ENCODE assay signal across 8 cellular contexts in the genomic region with DNA sequence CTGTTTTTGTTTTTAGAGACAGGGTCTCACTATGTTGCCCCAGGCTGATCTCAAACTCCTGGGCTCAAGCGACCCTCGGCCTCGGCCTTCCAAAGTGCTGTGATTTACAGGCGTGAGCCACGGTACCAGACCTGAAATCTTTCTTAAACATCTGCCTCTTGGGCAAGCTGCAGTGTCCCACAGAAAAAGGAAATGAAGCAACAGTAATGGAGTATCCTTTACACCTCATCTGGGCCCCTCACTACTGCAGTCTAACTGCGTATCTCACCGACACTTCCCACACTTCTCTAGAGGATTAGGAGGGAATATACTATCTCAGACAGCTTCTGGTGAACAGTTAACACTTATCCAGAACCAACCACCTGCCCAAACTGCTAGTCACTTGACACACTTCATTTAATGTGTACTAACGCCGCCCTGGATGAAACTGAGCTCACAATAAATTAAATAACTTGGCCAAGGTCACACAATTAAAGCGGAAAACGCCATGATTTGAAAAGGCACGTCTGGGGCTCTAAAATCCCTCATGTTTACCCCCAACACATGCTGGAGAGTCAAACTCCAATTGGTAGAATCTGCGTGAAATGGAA. TPM values are rescaled to one million over a fixed set of nuclear protein-coding genes. Genes with fewer than 3 reads are reported as not detected.
DNase-seq lines count a peak whose midpoint lies in the region; ATAC-seq, FAIRE-seq and TF ChIP-seq lines count a peak whose summit lies in the region.

No MANE protein-coding gene starts in this region.

- peak overlapping the region; percentile 97 for H3K9ac ChIP-seq in PC-3 (ENCODE audit: low read length)

- H3K36me3 ChIP-seq in PC-3 (ENCODE audit: low read depth, low read length) = no peaks in the 10 kb centered on the region

- no peaks in the 10 kb centered on the region for H3K36me3 Mint-ChIP-seq in naive B cell

- TSS peak; percentile 62 for BruUV-seq in PC-3 (replicated peaks; lab: Mats Ljungman, UMichigan)

- CTCF ChIA-PET in PC-3 (lab: Charles Lee) = interaction anchor here (0.8 kb wide), 1 partner anchor 330 kb away, joined by 5 read pairs; no protein-coding TSS in a partner anchor

- peaks cover 0 to 6% (median 0%) of the 10 kb centered on the region in 3 donors for H3K27me3 Mint-ChIP-seq in naive B cell

- peaks cover 21% of the 10 kb centered on the region; the same call in 1 of the 2 replicates for H3K4me1 ChIP-seq in PC-3 (ENCODE audit: insufficient read depth, low read length)

- no peak for FAIRE-seq in HTR-8/SVneo (lab: Jason Lieb, UNC)

- no peak for ATAC-seq in PC-3
- ATAC-seq in naive B cell (ENCODE audit: low read depth in 2 of 2) = no peak
- no peak for ATAC-seq in HG03135 (IDR thresholded peaks at IDR 0.05; ENCODE audit: unreplicated experiment)

- no peaks in the 10 kb centered on the region for H3K9me3 Mint-ChIP-seq in naive B cell

- TF ChIP-seq CTCF in PC-3 (conservative IDR thresholded peaks at IDR 0.05; ENCODE audit: low read depth, low read length) = no peak

- peak overlapping the region; percentile 98 for H3K4me3 ChIP-seq in PC-3 (ENCODE audit: low read length)

- H3K4me1 Mint-ChIP-seq in naive B cell = peaks cover 36 to 57% (median 53%) of the 10 kb centered on the region in 3 donors

- H3K79me2 ChIP-seq in PC-3 (ENCODE audit: low read length) = peaks cover 61% of the 10 kb centered on the region

- no peaks in the 10 kb centered on the region for H3K9me3 ChIP-seq in PC-3 (ENCODE audit: low read length)

- H3F3A ChIP-seq in PC-3 (ENCODE audit: low read length, unreplicated experiment) = no peaks in the 10 kb centered on the region

- H3K4me3 Mint-ChIP-seq in naive B cell = peak overlapping the region; percentile 89 to 98 (median 96)

- peak overlapping the region; percentile 70 to 100 (median 99) for H3K27ac Mint-ChIP-seq in naive B cell

- intact Hi-C loops in PC-3 (cut with micrococcal nuclease) = loop anchor here (2.0 to 10.0 kb wide), 5 partner anchors 83 to 425 kb away; a partner anchor contains a TSS

- no peaks in the 10 kb centered on the region for H3K9me2 ChIP-seq in PC-3 (replicated peaks; ENCODE audit: low read length)

- H3K27me3 ChIP-seq in PC-3 (ENCODE audit: low read length) = no peaks in the 10 kb centered on the region

- H2AFZ ChIP-seq in PC-3 (ENCODE audit: low read length) = peak overlapping the region; percentile 80; the same call in 1 of the 2 replicates

- H3K4me2 ChIP-seq in PC-3 (ENCODE audit: low read length) = peak overlapping the region; percentile 85

- H3K27ac ChIP-seq in PC-3 (ENCODE audit: low read length) = no peak overlapping the region

- DNase-seq in NCI-H82 (lab: John Stamatoyannopoulos, UW) (peak; percentile 56), NCI-H82 treated with DMSO at 0.1 percent for 48 hours (lab: John Stamatoyannopoulos, UW; ENCODE audit: unreplicated experiment) (no peak), PC-3 (no peak), dedifferentiated amniotic fluid mesenchymal stem cell (ENCODE audit: extremely low spot score) (peak; percentile 63), naive B cell (peak; percentile 4), COLO668 (lab: John Stamatoyannopoulos, UW; ENCODE audit: unreplicated experiment) (no peak), HTR-8/SVneo (ENCODE audit: insufficient read length, low spot score) (no peak)

- H4K20me1 ChIP-seq in PC-3 (ENCODE audit: low read length) = no peaks in the 10 kb centered on the region

- POLR2A ChIA-PET in PC-3 (lab: Charles Lee; ENCODE audit: unreplicated experiment) = interaction anchor here (0.6 to 0.7 kb wide), 2 partner anchors 207 to 1116 kb away, joined by 3 to 4 read pairs; no protein-coding TSS in a partner anchor

RNA-seq across cellular contexts. Expression of a gene that starts 1.0 kb away (rescaled TPM):
- total RNA-seq in PC-3 (2014; rRNA removed) = 106 and 120 TPM in 2 replicates
- polyA plus RNA-seq in naive B cell (ENCODE audit: low read depth in 6 of 6) = 100 to 1,000 TPM; 120 to 219 (median 138) TPM

Comparison
In these comparisons a context has a peak if more than half of its experiments do, and no peak if none do; other contexts are left out.
1. DNase-seq: peak in NCI-H82 (single experiment), dedifferentiated amniotic fluid mesenchymal stem cell (single experiment) and naive B cell (single experiment); none in NCI-H82 treated with DMSO at 0.1 percent for 48 hours (single experiment), PC-3 (single experiment), COLO668 (single experiment) and HTR-8/SVneo (single experiment).